8 cellular contexts compared by ENCODE assay signal in the genomic region with DNA sequence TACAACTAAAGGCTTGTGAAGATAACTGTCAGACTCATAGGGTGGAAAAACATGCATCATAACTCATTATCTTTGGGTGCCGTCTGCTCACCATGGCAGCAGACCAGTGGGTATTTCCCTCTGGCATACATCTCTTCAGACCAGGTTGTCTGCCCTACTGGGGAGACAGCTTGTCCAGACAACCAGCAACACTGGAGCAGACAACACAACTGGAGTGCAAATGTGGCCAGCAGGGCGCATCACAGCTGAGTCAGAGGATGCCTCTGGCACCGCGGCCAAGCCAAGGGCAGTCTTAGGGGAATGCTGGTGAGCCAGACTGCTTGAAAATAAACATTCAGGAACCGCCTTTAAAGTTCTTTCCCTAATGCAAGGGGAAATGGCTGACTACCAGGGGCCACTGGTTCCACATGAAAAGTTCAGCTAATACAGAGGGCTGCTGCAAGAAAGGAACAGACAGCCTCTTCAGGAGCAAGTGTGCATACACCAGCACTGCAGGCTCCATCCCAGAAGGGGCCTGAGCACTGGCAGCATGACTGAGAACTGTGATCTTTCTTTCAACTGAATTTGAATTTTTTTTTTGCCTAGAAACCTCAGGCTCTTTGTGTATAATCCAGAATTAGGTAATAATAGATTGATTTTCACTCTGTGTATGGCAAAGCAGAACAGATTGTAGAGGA.
DNase-seq lines count a peak whose midpoint lies in the region; ATAC-seq and TF ChIP-seq lines count a peak whose summit lies in the region.

No MANE protein-coding gene starts in this region.

- no peak overlapping the region for H3K4me3 ChIP-seq in body of pancreas
- H3K4me3 ChIP-seq in aorta (ENCODE audit: low read length in 2 of 2), result no peak overlapping the region

- no peak for TF ChIP-seq CTCF in body of pancreas (IDR thresholded peaks at IDR 0.05)

- H3K27me3 ChIP-seq in body of pancreas (no peaks in the 10 kb centered on the region), aorta (ENCODE audit: control insufficient read depth in 1 of 2, insufficient read depth in 2 of 2, low read length in 1 of 2) (no peaks in the 10 kb centered on the region)

- H3K4me1 ChIP-seq in body of pancreas (peaks cover 29% of the 10 kb centered on the region), aorta (ENCODE audit: control insufficient read depth in 1 of 2, insufficient read depth in 2 of 2, low read length in 2 of 2) (peaks cover 0 to 2% of the 10 kb centered on the region in 2 donors)

- H3K27ac ChIP-seq in body of pancreas (no peak overlapping the region), aorta (ENCODE audit: low read depth in 1 of 2, low read length in 2 of 2) (no peak overlapping the region)

- 76 to 89% methylated on average over 5 of the region's 5 CpGs for WGBS in body of pancreas, 2 donors
- 17 to 27% methylated on average over 5 of the region's 5 CpGs for WGBS in aorta, 2 donors

- TF ChIP-seq POLR2A in body of pancreas (IDR thresholded peaks at IDR 0.05), result no peak

- H3K9me3 ChIP-seq in body of pancreas, result no peaks in the 10 kb centered on the region
- H3K9me3 ChIP-seq in aorta (ENCODE audit: control insufficient read depth, low read length), result no peaks in the 10 kb centered on the region

- DNase-seq in Right ventricle myocardium inferior (ENCODE audit: missing footprints), result peak; percentile 86
- DNase-seq in cardiac septum (ENCODE audit: low spot score), result no peak
- peak in 3 of 4 donors; percentile 26 to 40 (median 30) for DNase-seq in body of pancreas
- DNase-seq in left colon, result peak; percentile 20 to 52
- peak; percentile 86 to 90 for DNase-seq in aorta
- DNase-seq in pons (ENCODE audit: low spot score), result no peak
- no peak for DNase-seq in DMS79 treated with DMSO at 0.1 percent for 48 hours (lab: John Stamatoyannopoulos, UW)

- intact Hi-C loops in Right ventricle myocardium inferior (cut with DNase I) (no loop called here), cardiac septum (cut with DNase I) (no loop called here), body of pancreas (cut with DNase I) (no loop called here), left colon (cut with DNase I, micrococcal nuclease) (no loop called here), aorta (cut with DNase I) (loop anchor here in 1 of 2 donors (10.0 kb wide), 1 partner anchor 134 kb away; a partner anchor contains a TSS)

- H3K36me3 ChIP-seq in body of pancreas (replicated peaks in 1 of 2; ENCODE audit: insufficient read depth in 1 of 2, low read depth in 2 of 2) (no peaks in the 10 kb centered on the region), aorta (ENCODE audit: control insufficient read depth in 1 of 2, insufficient read depth in 2 of 2, low read length in 1 of 2) (no peaks in the 10 kb centered on the region)

- ATAC-seq in Right ventricle myocardium inferior, result peak; percentile 93
- peak; percentile 47 for ATAC-seq in body of pancreas
- no peak for ATAC-seq in left colon
- peak; percentile 79 for ATAC-seq in aorta (ENCODE audit: low FRiP score)
- no peak for ATAC-seq in HG03520 (IDR thresholded peaks at IDR 0.05; ENCODE audit: unreplicated experiment)

Comparison
In these comparisons a context has a peak if more than half of its experiments do, and no peak if none do; other contexts are left out.
1. DNase-seq: peak in Right ventricle myocardium inferior (single experiment), body of pancreas (3 of 4), left colon (2 of 2) and aorta (2 of 2); none in cardiac septum (single experiment), pons (single experiment) and DMS79 treated with DMSO at 0.1 percent for 48 hours (single experiment).
2. ATAC-seq: peak in Right ventricle myocardium inferior (single experiment), body of pancreas (single experiment) and aorta (single experiment); none in left colon (single experiment) and HG03520 (single experiment).